Comparison of ENCODE assay signal across 9 cellular contexts in genomic region chr6:7110092-7110792, GRCh38. TPM values are rescaled to one million over a fixed set of nuclear protein-coding genes. Genes with fewer than 3 reads are reported as not detected.
DNase-seq lines count a peak whose midpoint lies in the region; ATAC-seq, FAIRE-seq and TF ChIP-seq lines count a peak whose summit lies in the region.
"Had no signal": no experiment of that assay in that cellular context is flagged by ENCODE, and none has a peak within 500 bp of the region (broad histone marks: within the 10 kb centered on the region; RNA-seq: fewer than 3 reads in every experiment).

No MANE protein-coding gene starts in this region.

- no peak for FAIRE-seq in H1 (lab: Jason Lieb, UNC)
- FAIRE-seq: frontal cortex had no signal

- no peak overlapping the region for H3K4ac ChIP-seq in H1 (replicated peaks; ENCODE audit: insufficient read length, low read depth, low read length)

- H3K56ac ChIP-seq in H1 (replicated peaks; ENCODE audit: insufficient read length, low read depth, low read length): no peak overlapping the region

- POLR2A ChIA-PET in H1 (lab: Charles Lee; ENCODE audit: partially characterized antibody): interaction anchor here (0.9 to 2.7 kb wide), 4 partner anchors 9 to 59 kb away, joined by 3 to 9 read pairs (median 4); no protein-coding TSS in a partner anchor

- no peak overlapping the region for H2BK120ac ChIP-seq in H1 (replicated peaks; ENCODE audit: low read depth, low read length)

- no peaks in the 10 kb centered on the region for H3K9me2 ChIP-seq in DOHH2 (replicated peaks; ENCODE audit: control insufficient read depth, low read length)

- no peak overlapping the region for H4K8ac ChIP-seq in H1 (ENCODE audit: extremely low read depth, insufficient read depth, low read length)

- ATAC-seq in GM19467 (IDR thresholded peaks at IDR 0.05; ENCODE audit: unreplicated experiment): no peak

- H4K91ac ChIP-seq in H1 (replicated peaks; ENCODE audit: insufficient read length, low read length): no peak overlapping the region

- H3K36me3 ChIP-seq in DOHH2 (ENCODE audit: control insufficient read depth, low read length) (peaks cover 7% of the 10 kb centered on the region), H1 (ENCODE audit: control insufficient read depth in 2 of 4, insufficient read depth in 4 of 4, low read length in 3 of 4) (no peaks in the 10 kb centered on the region), ovary (no peaks in the 10 kb centered on the region)

- H3K27ac ChIP-seq in DOHH2 (ENCODE audit: low read depth, low read length): no peak overlapping the region
- H3K27ac ChIP-seq in H1 (ENCODE audit: low read depth, low read length): no peak overlapping the region
- peak overlapping the region in 1 of 2 donors; percentile 97 for H3K27ac ChIP-seq in ovary

- H2AK5ac ChIP-seq in H1 (ENCODE audit: low read depth, low read length): no peak overlapping the region

- H3K4me3 ChIP-seq in DOHH2 (ENCODE audit: low read length): peak overlapping the region; percentile 100
- H3K4me3 ChIP-seq in H1 (ENCODE audit: extremely low read depth in 1 of 4, insufficient read depth in 2 of 4, low read depth in 3 of 4, low read length in 4 of 4): peak overlapping the region in 3 of 4 experiments; percentile 96 to 100 (median 96); a peak in 2 of 8 replicates
- H3K4me3 ChIP-seq in ovary: peak overlapping the region; percentile 78

- H4K20me1 ChIP-seq in DOHH2 (ENCODE audit: control insufficient read depth, insufficient read depth, low read depth, low read length) (peaks cover 31% of the 10 kb centered on the region), H1 (replicated peaks in 1 of 2; ENCODE audit: control insufficient read depth in 1 of 2, insufficient read depth in 2 of 2, low read length in 2 of 2) (peaks cover 16 to 25% of the 10 kb centered on the region in 2 experiments)

- 38% methylated on average over 6 of the region's 6 CpGs; no CpG with 5 or more reads in 1 of the 2 experiments for WGBS in H1 (ENCODE audit: extremely low coverage in 1 of 2, insufficient coverage in 1 of 2, insufficient read length in 1 of 2, insufficient replicate concordance in 2 of 2, low coverage in 1 of 2, low lambda C conversion rate in 2 of 2, missing lambda C conversion rate in 1 of 2), 2 experiments
- 60 to 72% (median 68%) methylated on average over 6 of the region's 6 CpGs for WGBS in ovary, 3 donors

- H3F3A ChIP-seq in DOHH2 (ENCODE audit: control insufficient read depth, insufficient read depth): peaks cover 19% of the 10 kb centered on the region

- H3K23ac ChIP-seq in H1 (ENCODE audit: insufficient read length): no peak overlapping the region

- peaks cover 76% of the 10 kb centered on the region for H3K79me2 ChIP-seq in DOHH2 (ENCODE audit: control insufficient read depth, low read length)
- H3K79me2 ChIP-seq in H1 (ENCODE audit: control insufficient read depth in 1 of 2, insufficient read depth in 2 of 2, low read length in 2 of 2): peaks cover 5 to 59% of the 10 kb centered on the region in 2 experiments; a peak in 3 of 4 replicates

- H2AFZ ChIP-seq in H1 (ENCODE audit: low read length): no peak overlapping the region

- H3K18ac ChIP-seq in H1 (ENCODE audit: extremely low read depth, low read length): no peak overlapping the region

- no peak overlapping the region for H2BK15ac ChIP-seq in H1 (ENCODE audit: low read length)

- TF ChIP-seq EP300 in H1 (IDR thresholded peaks at IDR 0.05; ENCODE audit: borderline replicate concordance in 1 of 2, low read depth in 2 of 2, low read length in 2 of 2): no peak
- TF ChIP-seq EP300 in ovary (IDR thresholded peaks at IDR 0.05): no peak

- H2BK20ac ChIP-seq in H1 (ENCODE audit: low read length): no peak overlapping the region

- H3K14ac ChIP-seq in H1 (ENCODE audit: insufficient read length): no peak overlapping the region

- TF ChIP-seq CTCF in DOHH2 (IDR thresholded peaks at IDR 0.05; ENCODE audit: low read depth, low read length, poor library complexity, severe bottlenecking) (no peak), H1 (IDR thresholded peaks at IDR 0.05; ENCODE audit: control extremely low read depth in 1 of 3, insufficient read depth in 1 of 3, low read depth in 1 of 3, low read length in 3 of 3) (no peak), ovary (IDR thresholded peaks at IDR 0.05) (no peak)

- intact Hi-C loops in ovary (cut with DNase I): no loop called here

- no peak overlapping the region for H3K9ac ChIP-seq in H1 (replicated peaks in 1 of 4; ENCODE audit: extremely low read depth in 1 of 4, low read depth in 3 of 4, low read length in 3 of 4)

- H3K4me2 ChIP-seq in DOHH2 (ENCODE audit: low read length) (peak overlapping the region; percentile 92), H1 (ENCODE audit: insufficient read depth in 1 of 2, low read depth in 2 of 2, low read length in 2 of 2) (peak overlapping the region; percentile 11 to 73; a peak in 2 of 4 replicates)

- peaks cover 5% of the 10 kb centered on the region for H3K79me1 ChIP-seq in H1 (ENCODE audit: low read depth, low read length)

- TF ChIP-seq RAD21 in H1 (IDR thresholded peaks at IDR 0.05 in 1 of 2, conservative IDR thresholded peaks at IDR 0.05 in 1 of 2; ENCODE audit: low read depth in 2 of 2, low read length in 2 of 2): no peak

- peaks cover 7% of the 10 kb centered on the region; the same call in 1 of the 2 replicates for H3K23me2 ChIP-seq in H1 (ENCODE audit: low read depth, low read length)

- no peak overlapping the region for H4K5ac ChIP-seq in H1 (ENCODE audit: insufficient read length, low read depth, low read length)

- no peaks in the 10 kb centered on the region for H3K27me3 ChIP-seq in DOHH2 (ENCODE audit: control insufficient read depth, low read length)
- peaks cover 0 to 27% (median 12%) of the 10 kb centered on the region in 4 experiments; a peak in 6 of 7 replicates for H3K27me3 ChIP-seq in H1 (replicated peaks in 1 of 4; ENCODE audit: control insufficient read depth in 3 of 4, extremely low read depth in 1 of 4, insufficient read depth in 3 of 4, low read length in 3 of 4)
- no peaks in the 10 kb centered on the region for H3K27me3 ChIP-seq in ovary

- H3K9me3 ChIP-seq in DOHH2 (ENCODE audit: control insufficient read depth, insufficient read depth, low read length): no peaks in the 10 kb centered on the region
- H3K9me3 ChIP-seq in H1 (ENCODE audit: insufficient read depth in 2 of 2, low read depth in 1 of 2, low read length in 1 of 2): no peaks in the 10 kb centered on the region
- no peaks in the 10 kb centered on the region for H3K9me3 ChIP-seq in ovary

- DNase-seq in OCI-M1 (lab: John Stamatoyannopoulos, UW) (peak; percentile 56), H1 (ENCODE audit: low read depth in 1 of 2, low spot score in 2 of 2) (no peak), ovary (no peak), NCI-H345 treated with DMSO at 0.1 percent for 48 hours (lab: John Stamatoyannopoulos, UW; ENCODE audit: unreplicated experiment) (no peak), Ammon's horn (ENCODE audit: low spot score) (no peak)
- DNase-seq in stimulated activated CD4-positive, alpha-beta T cell treated with anti-CD3 and anti-CD28 coated beads, Interleukin-1b, Interleukin-23, amount 100 ng/mL, for 48 hours: no peak

- H2BK12ac ChIP-seq in H1 (ENCODE audit: low read depth, low read length): no peak overlapping the region

- CTCF ChIA-PET in H1 (lab: Charles Lee; ENCODE audit: partially characterized antibody): interaction anchor here (1.0 to 2.0 kb wide), 4 partner anchors 9 to 165 kb away, joined by 3 to 4 read pairs (median 4); no protein-coding TSS in a partner anchor

- H2BK5ac ChIP-seq in H1 (ENCODE audit: low read depth, low read length): no peak overlapping the region

- TF ChIP-seq POLR2A in H1 (IDR thresholded peaks at IDR 0.05; ENCODE audit: control extremely low read depth in 1 of 2, low read depth in 2 of 2, low read length in 2 of 2): no peak
- no peak for TF ChIP-seq POLR2A in ovary (IDR thresholded peaks at IDR 0.05)

- H3K4me1 ChIP-seq in DOHH2 (ENCODE audit: control insufficient read depth, low read length): peaks cover 54% of the 10 kb centered on the region
- H3K4me1 ChIP-seq in H1 (replicated peaks in 1 of 4; ENCODE audit: control insufficient read depth in 3 of 4, insufficient read depth in 4 of 4, low read length in 3 of 4): peaks cover 9 to 20% (median 13%) of the 10 kb centered on the region in 4 experiments
- peaks cover 9% of the 10 kb centered on the region for H3K4me1 ChIP-seq in ovary (ENCODE audit: insufficient read depth)

TF ChIP-seq in H1, 55 proteins besides CTCF, POLR2A, EP300 and RAD21 (continues in another document):
- no peak for TF ChIP-seq KDM1A (IDR thresholded peaks at IDR 0.05; ENCODE audit: borderline replicate concordance, low read length)
- no peak for TF ChIP-seq SP1 (IDR thresholded peaks at IDR 0.05; ENCODE audit: low read depth, low read length)
- no peak for TF ChIP-seq SIN3A (conservative IDR thresholded peaks at IDR 0.05 in 1 of 2, IDR thresholded peaks at IDR 0.05 in 1 of 2; ENCODE audit: low read depth in 1 of 2, low read length in 2 of 2)
- TF ChIP-seq SIRT6 (IDR thresholded peaks at IDR 0.05; ENCODE audit: low read length): no peak
- TF ChIP-seq ZNF274 (IDR thresholded peaks at IDR 0.05; ENCODE audit: borderline replicate concordance, extremely low read depth, low read length): no peak

RNA-seq across cellular contexts. Expression of gene RREB1, which starts 2.5 kb away (rescaled TPM):
- total RNA-seq in H1 (2021; fragmentation: NEBNext Ultra II Directional; extraction: Animal tissue kit (Norgen Biotek cat#: 25700)): 30.9 and 34.7 TPM in 2 replicates
- polyA plus RNA-seq in H1 (2011; rRNA removed) (3.9 and 5.6 TPM in 2 replicates), ovary (10 to 100 TPM in 1 of 2 donors, 1 to 10 TPM in 1; 7.3 to 15.1 TPM)
- polyA plus RNA-seq in H1 (2011; cell fraction: cytosol; rRNA removed): 3.5 TPM
- 13.6 TPM for polyA plus RNA-seq in H1 (2011; cell fraction: nucleus; rRNA removed)
- polyA plus RNA-seq in H1 (2012, experiment 1 of 2): 11.3 to 15.9 TPM (median 12.9 TPM) in 4 replicates
- polyA plus RNA-seq in H1 (2012, experiment 2 of 2): 5.0 TPM
- 10.9 TPM for polyA plus RNA-seq in H1 (2013, experiment 1 of 2)
- polyA plus RNA-seq in H1 (2013, experiment 2 of 2): 10.1 TPM
- 19.3 and 22.7 TPM in 2 replicates for polyA minus RNA-seq in H1 (2011; rRNA and poly(A)+ RNA removed)
- polyA minus RNA-seq in H1 (2011; cell fraction: cytosol; rRNA and poly(A)+ RNA removed): 17.1 TPM
- 21.1 TPM for polyA minus RNA-seq in H1 (2011; cell fraction: nucleus; rRNA and poly(A)+ RNA removed)
- 10 to 100 TPM; 21.1 to 64.4 (median 53.3) TPM for total RNA-seq in ovary
